In the genomic region with DNA sequence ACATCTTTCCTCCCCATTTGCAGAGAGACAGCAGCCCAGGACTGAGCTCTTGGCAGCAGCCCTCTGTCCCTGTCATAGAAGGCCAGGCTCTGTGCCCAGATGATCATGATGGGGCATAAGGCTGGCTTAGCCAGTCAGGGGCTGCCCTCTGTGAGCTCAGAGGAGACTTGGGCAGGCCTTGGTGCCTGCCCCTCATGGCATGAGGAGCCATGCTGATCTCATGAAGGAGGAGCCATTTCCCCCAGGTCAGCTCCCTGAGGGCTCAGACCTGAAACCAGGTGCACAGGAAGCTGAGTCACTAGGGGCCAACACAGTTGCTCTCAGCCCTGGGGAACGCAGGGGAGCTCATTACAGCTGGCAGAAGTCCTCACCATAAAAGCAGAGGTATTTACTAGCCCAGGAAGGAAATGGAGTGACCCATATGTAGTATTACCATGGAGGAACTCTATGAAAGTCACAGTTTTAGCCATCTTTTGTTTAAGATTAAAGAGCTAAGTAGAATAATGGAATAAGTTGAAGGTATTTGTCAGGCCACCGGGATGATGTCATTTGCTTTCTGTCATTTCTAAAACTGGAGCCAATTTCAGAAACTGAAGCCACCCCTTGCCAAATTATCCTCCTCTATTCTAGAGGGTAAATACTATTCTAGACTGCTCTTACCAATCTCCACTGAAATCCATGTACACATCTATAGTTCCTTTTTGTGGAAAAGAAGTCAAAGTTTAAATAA, we compare ENCODE assay signal across 1 cellular context.
TF ChIP-seq lines count a peak whose summit lies in the region.

No MANE protein-coding gene starts in this region.

TF ChIP-seq in WTC11, 78 proteins besides CTCF, POLR2A, EP300 and RAD21 (continued from another document):
- TF ChIP-seq, protein P1, sequence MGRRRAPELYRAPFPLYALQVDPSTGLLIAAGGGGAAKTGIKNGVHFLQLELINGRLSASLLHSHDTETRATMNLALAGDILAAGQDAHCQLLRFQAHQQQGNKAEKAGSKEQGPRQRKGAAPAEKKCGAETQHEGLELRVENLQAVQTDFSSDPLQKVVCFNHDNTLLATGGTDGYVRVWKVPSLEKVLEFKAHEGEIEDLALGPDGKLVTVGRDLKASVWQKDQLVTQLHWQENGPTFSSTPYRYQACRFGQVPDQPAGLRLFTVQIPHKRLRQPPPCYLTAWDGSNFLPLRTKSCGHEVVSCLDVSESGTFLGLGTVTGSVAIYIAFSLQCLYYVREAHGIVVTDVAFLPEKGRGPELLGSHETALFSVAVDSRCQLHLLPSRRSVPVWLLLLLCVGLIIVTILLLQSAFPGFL (CRISPR knock-in tag; IDR thresholded peaks at IDR 0.05; ENCODE audit: borderline replicate concordance) = no peak
